1 cellular context compared by ENCODE assay signal in the genomic region with DNA sequence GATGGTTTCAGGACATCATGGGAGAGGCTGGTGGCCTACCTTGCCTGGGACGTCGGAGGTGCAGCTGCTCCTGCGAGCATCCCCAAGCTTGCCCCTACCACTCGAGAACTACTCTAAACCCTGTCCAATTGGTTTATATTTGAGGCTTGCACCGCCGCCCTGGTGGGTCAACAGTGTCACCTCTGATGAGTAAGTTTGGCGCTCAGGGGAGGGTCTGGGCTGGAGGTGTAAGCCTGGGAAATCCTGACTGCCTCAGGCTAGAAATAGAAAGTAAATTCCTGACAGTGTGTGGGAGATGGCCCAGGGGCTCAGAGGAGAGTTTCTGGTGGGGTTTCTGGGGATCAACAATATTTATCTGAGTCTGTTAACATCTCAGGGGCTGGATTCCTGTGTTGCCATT.
TF ChIP-seq lines count a peak whose summit lies in the region.

No MANE protein-coding gene starts in this region.

TF ChIP-seq in WTC11, 78 proteins besides CTCF, POLR2A, EP300 and RAD21 (continued from another document):
- TF ChIP-seq PRDM15 (CRISPR knock-in tag; IDR thresholded peaks at IDR 0.05) = no peak
- no peak for TF ChIP-seq IRF2 (CRISPR knock-in tag; IDR thresholded peaks at IDR 0.05; ENCODE audit: borderline replicate concordance, low read depth)
- TF ChIP-seq CREB1 (CRISPR knock-in tag; IDR thresholded peaks at IDR 0.05) = no peak
- no peak for TF ChIP-seq ATF2 (CRISPR knock-in tag; IDR thresholded peaks at IDR 0.05; ENCODE audit: borderline replicate concordance, low read depth)
- no peak for TF ChIP-seq SP1 (CRISPR knock-in tag; conservative IDR thresholded peaks at IDR 0.05)
- no peak for TF ChIP-seq CREM (CRISPR knock-in tag; IDR thresholded peaks at IDR 0.05)
- no peak for TF ChIP-seq ZNF512 (CRISPR knock-in tag; IDR thresholded peaks at IDR 0.05; ENCODE audit: borderline replicate concordance)
- no peak for TF ChIP-seq ETV6 (CRISPR knock-in tag; IDR thresholded peaks at IDR 0.05)
- TF ChIP-seq, protein P1, sequence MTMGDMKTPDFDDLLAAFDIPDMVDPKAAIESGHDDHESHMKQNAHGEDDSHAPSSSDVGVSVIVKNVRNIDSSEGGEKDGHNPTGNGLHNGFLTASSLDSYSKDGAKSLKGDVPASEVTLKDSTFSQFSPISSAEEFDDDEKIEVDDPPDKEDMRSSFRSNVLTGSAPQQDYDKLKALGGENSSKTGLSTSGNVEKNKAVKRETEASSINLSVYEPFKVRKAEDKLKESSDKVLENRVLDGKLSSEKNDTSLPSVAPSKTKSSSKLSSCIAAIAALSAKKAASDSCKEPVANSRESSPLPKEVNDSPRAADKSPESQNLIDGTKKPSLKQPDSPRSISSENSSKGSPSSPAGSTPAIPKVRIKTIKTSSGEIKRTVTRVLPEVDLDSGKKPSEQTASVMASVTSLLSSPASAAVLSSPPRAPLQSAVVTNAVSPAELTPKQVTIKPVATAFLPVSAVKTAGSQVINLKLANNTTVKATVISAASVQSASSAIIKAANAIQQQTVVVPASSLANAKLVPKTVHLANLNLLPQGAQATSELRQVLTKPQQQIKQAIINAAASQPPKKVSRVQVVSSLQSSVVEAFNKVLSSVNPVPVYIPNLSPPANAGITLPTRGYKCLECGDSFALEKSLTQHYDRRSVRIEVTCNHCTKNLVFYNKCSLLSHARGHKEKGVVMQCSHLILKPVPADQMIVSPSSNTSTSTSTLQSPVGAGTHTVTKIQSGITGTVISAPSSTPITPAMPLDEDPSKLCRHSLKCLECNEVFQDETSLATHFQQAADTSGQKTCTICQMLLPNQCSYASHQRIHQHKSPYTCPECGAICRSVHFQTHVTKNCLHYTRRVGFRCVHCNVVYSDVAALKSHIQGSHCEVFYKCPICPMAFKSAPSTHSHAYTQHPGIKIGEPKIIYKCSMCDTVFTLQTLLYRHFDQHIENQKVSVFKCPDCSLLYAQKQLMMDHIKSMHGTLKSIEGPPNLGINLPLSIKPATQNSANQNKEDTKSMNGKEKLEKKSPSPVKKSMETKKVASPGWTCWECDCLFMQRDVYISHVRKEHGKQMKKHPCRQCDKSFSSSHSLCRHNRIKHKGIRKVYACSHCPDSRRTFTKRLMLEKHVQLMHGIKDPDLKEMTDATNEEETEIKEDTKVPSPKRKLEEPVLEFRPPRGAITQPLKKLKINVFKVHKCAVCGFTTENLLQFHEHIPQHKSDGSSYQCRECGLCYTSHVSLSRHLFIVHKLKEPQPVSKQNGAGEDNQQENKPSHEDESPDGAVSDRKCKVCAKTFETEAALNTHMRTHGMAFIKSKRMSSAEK (CRISPR knock-in tag; IDR thresholded peaks at IDR 0.05; ENCODE audit: borderline replicate concordance) = no peak
